8 cellular contexts compared by ENCODE assay signal in genomic region chr20:52312131-52312729, GRCh38.
DNase-seq lines count a peak whose midpoint lies in the region; ATAC-seq, FAIRE-seq and TF ChIP-seq lines count a peak whose summit lies in the region.

No MANE protein-coding gene starts in this region.

- intact Hi-C loops in right lobe of liver (cut with DNase I): no loop called here

- WGBS in right lobe of liver (ENCODE audit: insufficient coverage, low coverage, low lambda C conversion rate, missing lambda C conversion rate): 29% methylated on average over 2 of the region's 2 CpGs

- peak; percentile 67 for ATAC-seq in GM21360 (IDR thresholded peaks at IDR 0.05; ENCODE audit: unreplicated experiment)
- peak; percentile 78 to 91 (median 84) for ATAC-seq in right lobe of liver
- no peak for ATAC-seq in HG02884 (IDR thresholded peaks at IDR 0.05; ENCODE audit: unreplicated experiment)

- TF ChIP-seq CTCF in BJ (IDR thresholded peaks at IDR 0.05; ENCODE audit: insufficient read depth, low read depth, low read length): peak; percentile 73
- TF ChIP-seq CTCF in coronary artery (IDR thresholded peaks at IDR 0.05): peak; percentile 24
- peak; percentile 72 to 85 (median 82) for TF ChIP-seq CTCF in right lobe of liver (IDR thresholded peaks at IDR 0.05)

- FAIRE-seq in TTC549 (lab: Jason Lieb, UNC): peak; percentile 76

- H3K36me3 ChIP-seq in BJ (ENCODE audit: control insufficient read depth, insufficient read depth, low read length) (no peaks in the 10 kb centered on the region), right lobe of liver (no peaks in the 10 kb centered on the region)

- TF ChIP-seq POLR2A in right lobe of liver (IDR thresholded peaks at IDR 0.05): no peak

- H3K4me1 ChIP-seq in right lobe of liver: peaks cover 0 to 10% (median 2%) of the 10 kb centered on the region in 4 donors

- no peak overlapping the region for H3K27ac ChIP-seq in coronary artery
- H3K27ac ChIP-seq in right lobe of liver: no peak overlapping the region

- CTCF ChIA-PET in BJ (lab: Yijun Ruan, JAX): interaction anchor here (0.5 to 3.5 kb wide), 27 partner anchors 11 to 1918 kb away, joined by 3 to 26 read pairs (median 5); no protein-coding TSS in a partner anchor

- DNase-seq in BJ (ENCODE audit: low read depth) (no peak), NCI-H2107 treated with DMSO at 0.1 percent for 48 hours (lab: John Stamatoyannopoulos, UW; ENCODE audit: unreplicated experiment) (peak; percentile 57), coronary artery (ENCODE audit: low spot score) (no peak), right lobe of liver (peak in 1 of 3 donors; percentile 51)
- DNase-seq in stimulated activated CD8-positive, alpha-beta memory T cell treated with anti-CD3 and anti-CD28 coated beads, Interleukin-7, amount 100 ng/mL, for 1 hour (ENCODE audit: low read depth in 2 of 2): peak; percentile 7 to 13

- no peaks in the 10 kb centered on the region for H3K9me3 ChIP-seq in right lobe of liver

- H3K27me3 ChIP-seq in BJ (ENCODE audit: control insufficient read depth, insufficient read depth, low read length) (no peaks in the 10 kb centered on the region), right lobe of liver (no peaks in the 10 kb centered on the region)

- H3K4me3 ChIP-seq in BJ (ENCODE audit: low read depth, low read length) (no peak overlapping the region), coronary artery (no peak overlapping the region), right lobe of liver (no peak overlapping the region)

- POLR2A ChIA-PET in BJ (lab: Charles Lee): no interaction called here

Comparison
In these comparisons a context has a peak if more than half of its experiments do, and no peak if none do; other contexts are left out.
1. DNase-seq: peak in NCI-H2107 treated with DMSO at 0.1 percent for 48 hours (single experiment) and stimulated activated CD8-positive, alpha-beta memory T cell treated with anti-CD3 and anti-CD28 coated beads, Interleukin-7, amount 100 ng/mL, for 1 hour (2 of 2); none in BJ (single experiment) and coronary artery (single experiment).
2. CTCF ChIP-seq: peak in every context shown above with its lines; median percentile 82 in right lobe of liver; 73 in BJ; 24 in coronary artery.